In genomic region chr9:105268254-105268653, GRCh38 we compare ENCODE assay signal across 5 cellular contexts. TPM values are rescaled to one million over a fixed set of nuclear protein-coding genes. Genes with fewer than 3 reads are reported as not detected.
DNase-seq lines count a peak whose midpoint lies in the region; ATAC-seq and TF ChIP-seq lines count a peak whose summit lies in the region.
"Not testable (repeated sequence)": the region's sequence is repeated elsewhere in the genome, so short reads cannot be mapped to it uniquely, and the experiment has no call there.

No MANE protein-coding gene starts in this region.

- DNase-seq in SJSA1 (ENCODE audit: low read depth in 1 of 2, low spot score in 2 of 2); dorsolateral prefrontal cortex; right lobe of liver; nephron progenitor cell: not testable (repeated sequence)

- TF ChIP-seq CTCF in dorsolateral prefrontal cortex (IDR thresholded peaks at IDR 0.05 in 54 of 56, conservative IDR thresholded peaks at IDR 0.05 in 2 of 56; ENCODE audit: low read depth in 1 of 56, partially characterized antibody in 56 of 56); right lobe of liver (IDR thresholded peaks at IDR 0.05); nephron progenitor cell (IDR thresholded peaks at IDR 0.05): not testable (repeated sequence)

- H3K9me3 Mint-ChIP-seq in nephron progenitor cell = peaks cover 14% of the 10 kb centered on the region

- not testable (repeated sequence) for H3K36me3 ChIP-seq in SJSA1, right lobe of liver

- intact Hi-C loops in dorsolateral prefrontal cortex (cut with DNase I); right lobe of liver (cut with DNase I): not testable (repeated sequence)

- H3K27me3 ChIP-seq in SJSA1 (replicated peaks); dorsolateral prefrontal cortex; right lobe of liver: not testable (repeated sequence)

- peak overlapping the region; percentile 18 for H3K27ac Mint-ChIP-seq in nephron progenitor cell

- not testable (repeated sequence) for H3K4me3 ChIP-seq in SJSA1
- H3K4me3 ChIP-seq in dorsolateral prefrontal cortex (peak overlapping the region in 4 of 59 donors; percentile 5 to 13 (median 6)), right lobe of liver (peak overlapping the region in 1 of 3 donors; percentile 2)

- 29% methylated on average over 10 of the region's 10 CpGs for WGBS in right lobe of liver (ENCODE audit: insufficient coverage, low coverage, low lambda C conversion rate, missing lambda C conversion rate)

- H3K4me1 ChIP-seq in SJSA1 (replicated peaks) = peaks cover 40% of the 10 kb centered on the region
- H3K4me1 ChIP-seq in right lobe of liver = peaks cover 0 to 18% (median 0%) of the 10 kb centered on the region in 4 donors

- not testable (repeated sequence) for H3K27me3 Mint-ChIP-seq in nephron progenitor cell (ENCODE audit: low read depth, poor library complexity)

- not testable (repeated sequence) for H3K9me3 ChIP-seq in SJSA1 (replicated peaks); right lobe of liver

- peaks cover 34% of the 10 kb centered on the region for H3K36me3 Mint-ChIP-seq in nephron progenitor cell (ENCODE audit: low read depth)

- ATAC-seq in right lobe of liver = peak in 3 of 4 donors; percentile 57 to 75 (median 65)

- TF ChIP-seq POLR2A in right lobe of liver (IDR thresholded peaks at IDR 0.05) = not testable (repeated sequence)

- H3K27ac ChIP-seq in SJSA1 = peak overlapping the region; percentile 15; the same call in 1 of the 2 replicates
- peak overlapping the region in 37 of 59 donors; percentile 1 to 99 (median 47) for H3K27ac ChIP-seq in dorsolateral prefrontal cortex
- H3K27ac ChIP-seq in right lobe of liver = not testable (repeated sequence)
- H3K27ac ChIP-seq in temporal lobe (ENCODE audit: low read depth, low read length) = peak overlapping the region; percentile 25

- peaks cover 20% of the 10 kb centered on the region for H3K4me1 Mint-ChIP-seq in nephron progenitor cell

- not testable (repeated sequence) for H3K4me3 Mint-ChIP-seq in nephron progenitor cell

RNA-seq across cellular contexts. Expression of gene SLC44A1, which starts 23.8 kb away (rescaled TPM):
- total RNA-seq in SJSA1 (2014; rRNA removed; shearing (Covaris generic)) = 39.1 and 59.1 TPM in 2 replicates
- total RNA-seq in dorsolateral prefrontal cortex (100 to 1,000 TPM in 103 of 120 experiments, 10 to 100 TPM in 17; 60.7 to 602 (median 176) TPM), right lobe of liver (10 to 100 TPM; 44.7 to 73.2 (median 50.1) TPM), temporal lobe (41.1 TPM)
